8 cellular contexts compared by ENCODE assay signal in genomic region chr22:28799834-28800307, GRCh38. TPM values are rescaled to one million over a fixed set of nuclear protein-coding genes. Genes with fewer than 3 reads are reported as not detected.
A peak's percentile ranks its signal among the peaks of the same experiment; 100 is the strongest.
DNase-seq lines count a peak whose midpoint lies in the region; ATAC-seq and TF ChIP-seq lines count a peak whose summit lies in the region.

No MANE protein-coding gene starts in this region.

- H3K27me3 Mint-ChIP-seq in stimulated activated naive B cell treated with anti-CD40 and anti-IgM and Interleukin-4, amounts not matched to agents 10 μg/mL and 1 μg/mL and 100 μg/mL, for 72 hours = no peaks in the 10 kb centered on the region

- 0% methylated on average over 6 of the region's 29 CpGs for WGBS in right lobe of liver (ENCODE audit: insufficient coverage, low coverage, low lambda C conversion rate, missing lambda C conversion rate)

- 0 out of 2 replicates have a peak, but pooled peaks cover 6% of the 10 kb centered on the region for H3K79me2 ChIP-seq in SU-DHL-6 (ENCODE audit: insufficient read depth, low read length)

- H3K27ac Mint-ChIP-seq in stimulated activated naive B cell treated with anti-CD40 and anti-IgM and Interleukin-4, amounts not matched to agents 10 μg/mL and 1 μg/mL and 100 μg/mL, for 72 hours = peak overlapping the region; percentile 92

- H3K9ac ChIP-seq in SU-DHL-6 (ENCODE audit: low read length) = peak overlapping the region; percentile 81

- no peaks in the 10 kb centered on the region for H3K9me3 Mint-ChIP-seq in stimulated activated naive B cell treated with anti-CD40 and anti-IgM and Interleukin-4, amounts not matched to agents 10 μg/mL and 1 μg/mL and 100 μg/mL, for 72 hours

- H3K36me3 ChIP-seq in SU-DHL-6 (ENCODE audit: low read length) (peaks cover 24% of the 10 kb centered on the region), right lobe of liver (peaks cover 13 to 43% (median 28%) of the 10 kb centered on the region in 4 donors)

- peak overlapping the region; percentile 72 for H3K4me2 ChIP-seq in SU-DHL-6 (ENCODE audit: low read depth, low read length, poor library complexity, severe bottlenecking)

- H3K9me3 ChIP-seq in SU-DHL-6 (ENCODE audit: insufficient read depth, low read length) = no peaks in the 10 kb centered on the region
- no peaks in the 10 kb centered on the region for H3K9me3 ChIP-seq in right lobe of liver

- H4K20me1 ChIP-seq in SU-DHL-6 (ENCODE audit: low read depth, low read length) = no peaks in the 10 kb centered on the region; the same call in none of the 2 replicates

- peak overlapping the region; percentile 93 for H2AFZ ChIP-seq in SU-DHL-6 (ENCODE audit: low read depth, low read length, severe bottlenecking)

- no peak for TF ChIP-seq POLR2A in right lobe of liver (IDR thresholded peaks at IDR 0.05)

- TF ChIP-seq CTCF in SU-DHL-6 (IDR thresholded peaks at IDR 0.05; ENCODE audit: insufficient read depth, low read length, poor library complexity, severe bottlenecking) (no peak), dorsolateral prefrontal cortex (IDR thresholded peaks at IDR 0.05 in 54 of 56, conservative IDR thresholded peaks at IDR 0.05 in 2 of 56; ENCODE audit: low read depth in 1 of 56, partially characterized antibody in 56 of 56) (peak in 1 of 56 donors; percentile 7), right lobe of liver (IDR thresholded peaks at IDR 0.05) (no peak)

- peak overlapping the region; percentile 86 to 88 for H3K4me3 Mint-ChIP-seq in stimulated activated naive B cell treated with anti-CD40 and anti-IgM and Interleukin-4, amounts not matched to agents 10 μg/mL and 1 μg/mL and 100 μg/mL, for 72 hours

- intact Hi-C loops in dorsolateral prefrontal cortex (cut with DNase I) (loop anchor here (2.0 kb wide), 1 partner anchor 27 kb away; the partner anchor contains the start of gene CCDC117 (in 2 of the 2)), right lobe of liver (cut with DNase I) (no loop called here)

- DNase-seq in AG08396 (ENCODE audit: low spot score) (peak; percentile 79), dorsolateral prefrontal cortex (peak in 7 of 10 donors; percentile 17 to 53 (median 41)), right lobe of liver (peak; percentile 67 to 75 (median 68)), KG1 (lab: John Stamatoyannopoulos, UW) (no peak)
- DNase-seq in stimulated activated naive B cell treated with anti-CD40 and anti-IgM and Interleukin-4, amounts not matched to agents 10 μg/mL and 1 μg/mL and 100 μg/mL, for 72 hours = no peak

- H3K4me1 ChIP-seq in right lobe of liver = peaks cover 0 to 54% (median 8%) of the 10 kb centered on the region in 4 donors

- H3K27me3 ChIP-seq in SU-DHL-6 (ENCODE audit: low read length) (no peaks in the 10 kb centered on the region), dorsolateral prefrontal cortex (no peaks in the 10 kb centered on the region), right lobe of liver (no peaks in the 10 kb centered on the region)

- H3K4me3 ChIP-seq in SU-DHL-6 (ENCODE audit: insufficient read depth, low read length, poor library complexity, severe bottlenecking) (peak overlapping the region; percentile 76), dorsolateral prefrontal cortex (peak overlapping the region; percentile 70 to 100 (median 93)), right lobe of liver (peak overlapping the region; percentile 91 to 98 (median 95))

- no peaks in the 10 kb centered on the region; the same call in 1 of the 2 replicates for H3F3A ChIP-seq in SU-DHL-6 (ENCODE audit: insufficient read depth)

- no peaks in the 10 kb centered on the region for H3K9me2 ChIP-seq in SU-DHL-6 (replicated peaks; ENCODE audit: insufficient read depth, low read length)

- ATAC-seq in GM18867 (IDR thresholded peaks at IDR 0.05; ENCODE audit: unreplicated experiment) (peak; percentile 27), HG03139 (IDR thresholded peaks at IDR 0.05; ENCODE audit: unreplicated experiment) (peak; percentile 21), right lobe of liver (peak; percentile 22 to 59 (median 57))
- ATAC-seq in stimulated activated naive B cell treated with anti-CD40 and anti-IgM and Interleukin-4, amounts not matched to agents 10 μg/mL and 1 μg/mL and 100 μg/mL, for 72 hours (replicated peaks) = peak; percentile 30 to 35

- H3K27ac ChIP-seq in SU-DHL-6 (ENCODE audit: low read depth, low read length) = no peak overlapping the region
- peak overlapping the region; percentile 10 to 98 (median 92) for H3K27ac ChIP-seq in dorsolateral prefrontal cortex
- peak overlapping the region; percentile 99 to 100 (median 99) for H3K27ac ChIP-seq in right lobe of liver

- H3K36me3 Mint-ChIP-seq in stimulated activated naive B cell treated with anti-CD40 and anti-IgM and Interleukin-4, amounts not matched to agents 10 μg/mL and 1 μg/mL and 100 μg/mL, for 72 hours = peaks cover 32 to 53% of the 10 kb centered on the region in 2 donors

- H3K4me1 Mint-ChIP-seq in stimulated activated naive B cell treated with anti-CD40 and anti-IgM and Interleukin-4, amounts not matched to agents 10 μg/mL and 1 μg/mL and 100 μg/mL, for 72 hours = peaks cover 23 to 54% of the 10 kb centered on the region in 2 donors

RNA-seq across cellular contexts. Expression of gene XBP1, which starts 0.5 kb away (rescaled TPM):
- total RNA-seq in dorsolateral prefrontal cortex = 10 to 100 TPM; 20.6 to 79.9 (median 35.3) TPM
- total RNA-seq in right lobe of liver = 100 to 1,000 TPM; 298 to 624 (median 414) TPM

RNA-seq across cellular contexts. Expression of gene CCDC117, which starts 27.4 kb away (rescaled TPM):
- total RNA-seq in dorsolateral prefrontal cortex = 10 to 100 TPM; 10.6 to 35.3 (median 16.8) TPM
- total RNA-seq in right lobe of liver = 10 to 100 TPM; 15.3 to 24.4 (median 18.0) TPM

RNA-seq across cellular contexts. Expression of gene HSCB, which starts 58.0 kb away (rescaled TPM):
- total RNA-seq in dorsolateral prefrontal cortex (10 to 100 TPM in 65 of 120 experiments, 1 to 10 TPM in 55; 5.9 to 17.8 (median 10.3) TPM), right lobe of liver (10 to 100 TPM; 11.6 to 29.0 (median 13.4) TPM)

RNA-seq across cellular contexts. Expression of gene CHEK2, which starts 58.3 kb away (rescaled TPM):
- total RNA-seq in dorsolateral prefrontal cortex (1 to 10 TPM in 119 of 120 experiments, under 1 TPM in 1; 0.83 to 9.6 (median 4.0) TPM), right lobe of liver (1 to 10 TPM; 2.0 to 6.3 (median 4.2) TPM)

Comparison
In these comparisons a context has a peak if more than half of its experiments do, and no peak if none do; other contexts are left out.
1. DNase-seq: peak in AG08396 (single experiment), dorsolateral prefrontal cortex (7 of 10) and right lobe of liver (3 of 3); none in stimulated activated naive B cell treated with anti-CD40 and anti-IgM and Interleukin-4, amounts not matched to agents 10 μg/mL and 1 μg/mL and 100 μg/mL, for 72 hours (single experiment) and KG1 (single experiment).
2. intact Hi-C loops: an anchor here in dorsolateral prefrontal cortex (2.0 kb wide); none called in right lobe of liver.
3. Peak in every context shown above with its lines, with median percentiles within 50 percentile points of each other: ATAC-seq and H3K4me3 ChIP-seq.